Comparison of ENCODE assay signal across 14 cellular contexts in the genomic region with DNA sequence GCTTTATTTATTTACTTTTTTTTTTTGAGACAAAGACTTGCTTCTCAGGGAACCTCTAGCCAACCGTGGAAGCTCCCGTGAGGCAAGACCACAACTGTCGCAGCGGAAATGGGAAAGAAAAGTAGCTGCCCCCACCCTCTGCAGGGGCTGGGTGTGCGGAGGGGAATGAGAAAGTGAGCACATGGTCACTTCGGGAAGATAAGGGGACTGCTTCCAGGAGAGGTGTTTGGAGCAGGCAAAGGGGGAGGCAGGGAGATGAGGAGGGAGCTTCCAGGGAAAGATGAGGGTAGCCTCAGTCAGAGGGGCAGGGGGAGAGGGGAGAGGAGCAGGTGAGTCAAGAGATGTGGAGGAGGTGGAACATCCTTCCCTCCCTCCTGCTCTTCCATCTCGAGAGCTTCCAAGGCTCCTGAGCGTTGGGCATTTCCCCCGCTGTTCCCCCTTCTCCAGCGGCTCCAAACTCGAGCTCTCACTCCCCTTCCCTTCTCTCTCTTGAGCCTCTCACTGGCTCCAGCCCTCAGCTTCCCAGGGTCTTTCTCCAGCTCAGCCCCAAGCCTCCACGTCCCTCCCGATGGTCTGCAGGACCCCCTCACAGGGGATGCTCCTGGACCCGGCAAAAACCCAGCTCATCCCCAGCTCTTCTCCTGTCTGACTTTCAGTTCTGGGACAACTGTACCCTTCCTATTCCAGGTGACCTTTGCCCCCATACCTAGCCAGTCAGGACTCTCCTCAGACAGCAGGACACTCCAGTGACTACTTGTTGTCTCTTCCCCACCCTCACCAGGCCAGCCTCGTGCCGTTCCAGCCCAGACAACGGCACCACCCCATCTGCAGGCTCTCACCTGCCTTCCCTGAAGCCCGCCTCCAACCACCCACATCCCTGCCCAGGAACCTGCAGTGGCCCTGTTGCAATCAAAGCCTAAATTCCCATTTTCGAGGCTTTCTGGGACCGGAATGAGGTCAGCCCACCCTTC. TPM values are rescaled to one million over a fixed set of nuclear protein-coding genes. Genes with fewer than 3 reads are reported as not detected.
A peak's percentile ranks its signal among the peaks of the same experiment; 100 is the strongest.
DNase-seq lines count a peak whose midpoint lies in the region; ATAC-seq, FAIRE-seq and TF ChIP-seq lines count a peak whose summit lies in the region.
"Had no signal": no experiment of that assay in that cellular context is flagged by ENCODE, and none has a peak within 500 bp of the region (broad histone marks: within the 10 kb centered on the region; RNA-seq: fewer than 3 reads in every experiment).

No MANE protein-coding gene starts in this region.

- H3K36me3 ChIP-seq in K562 (ENCODE audit: control insufficient read depth, insufficient read depth, low read length): no peaks in the 10 kb centered on the region
- H3K36me3 ChIP-seq: left lung, SJSA1, tibial artery had no signal

- peaks cover 77 to 96% of the 10 kb centered on the region in 2 donors for H3K4me1 Mint-ChIP-seq in natural killer cell

- H3K27ac ChIP-seq in K562 (ENCODE audit: extremely low read depth, low read depth, low read length): no peak overlapping the region
- H3K27ac ChIP-seq: left lung, SJSA1, tibial artery had no signal

- DNase-seq in COR-L47 (lab: John Stamatoyannopoulos, UW) (peak; percentile 73), HPDE6-E6E7 (ENCODE audit: extremely low spot score) (peak; percentile 61), K562 (ENCODE audit: extremely low read depth in 1 of 4, low spot score in 3 of 4) (no peak), natural killer cell (no peak)
- DNase-seq: cerebellar nuclear complex, tibial artery had no signal

- no peaks in the 10 kb centered on the region for H3K27me3 Mint-ChIP-seq in natural killer cell (ENCODE audit: low read depth in 2 of 2)

- intact Hi-C loops in K562 (cut with micrococcal nuclease): no loop called here
- intact Hi-C loops in natural killer cell (cut with micrococcal nuclease): loop anchor here (5.0 kb wide), 3 partner anchors 52 to 97 kb away; partner anchors contain the start of gene RAC2

- in situ Hi-C loops in K562 (cut with MboI): no loop called here

- POLR2A ChIA-PET in K562 (lab: Yijun Ruan, JAX): interaction anchor here (0.7 to 1.0 kb wide), 2 partner anchors 10 to 16 kb away, joined by 3 to 4 read pairs; no protein-coding TSS in a partner anchor

- no peak overlapping the region for H2AFZ ChIP-seq in K562 (ENCODE audit: low read depth, low read length)

- H3K4me3 ChIP-seq in K562: no peak overlapping the region
- H3K4me3 ChIP-seq: left lung, SJSA1, tibial artery had no signal

- no peaks in the 10 kb centered on the region for H3K79me2 ChIP-seq in K562 (ENCODE audit: control insufficient read depth, insufficient read depth, low read length)

- no peak for TF ChIP-seq EP300 in K562 (IDR thresholded peaks at IDR 0.05; ENCODE audit: low read length)

- no peaks in the 10 kb centered on the region for H3K9me3 ChIP-seq in K562 (replicated peaks; ENCODE audit: control insufficient read depth, insufficient read depth, low read depth, low read length)
- H3K9me3 ChIP-seq: SJSA1, tibial artery had no signal

- no peak for ATAC-seq in K562
- no peak for ATAC-seq in natural killer cell
- no peak for ATAC-seq in GM21723 (IDR thresholded peaks at IDR 0.05; ENCODE audit: unreplicated experiment)
- ATAC-seq in HG02623 (IDR thresholded peaks at IDR 0.05; ENCODE audit: unreplicated experiment): no peak
- ATAC-seq in HG02885 (IDR thresholded peaks at IDR 0.05; ENCODE audit: poor library complexity, unreplicated experiment): no peak
- ATAC-seq: left lung had no signal

- TF ChIP-seq POLR2A in K562 (conservative IDR thresholded peaks at IDR 0.05): no peak

- BruUV-seq in K562 (replicated peaks; lab: Mats Ljungman, UMichigan): no TSS peak

- H3K4me1 ChIP-seq in K562 (replicated peaks in 1 of 2; ENCODE audit: control insufficient read depth in 2 of 2, insufficient read depth in 2 of 2, low read length in 2 of 2): peaks cover 5 to 25% of the 10 kb centered on the region in 2 experiments; a peak in 4 of 5 replicates
- H3K4me1 ChIP-seq: tibial artery had no signal

- H3K4me2 ChIP-seq in K562 (ENCODE audit: insufficient read depth, low read length): no peak overlapping the region

- H3K36me3 Mint-ChIP-seq in natural killer cell: peaks cover 15% of the 10 kb centered on the region

- no peaks in the 10 kb centered on the region for H3K9me1 ChIP-seq in K562 (ENCODE audit: control insufficient read depth, insufficient read depth, low read length)

- CTCF ChIA-PET in K562 (lab: Yijun Ruan, JAX; ENCODE audit: low intra/inter-chr PET ratio): interaction anchor here (1.0 kb wide), 1 partner anchor 9 kb away, joined by 8 read pairs; no protein-coding TSS in a partner anchor

- peak overlapping the region; percentile 99 for H3K4me3 Mint-ChIP-seq in natural killer cell

- peaks cover 0 to 11% of the 10 kb centered on the region in 2 experiments; a peak in 1 of 5 replicates for H3K27me3 ChIP-seq in K562 (ENCODE audit: control insufficient read depth in 2 of 2, insufficient read depth in 2 of 2, low read length in 2 of 2)
- H3K27me3 ChIP-seq: SJSA1 had no signal

- no peak for FAIRE-seq in K562 (lab: Jason Lieb, UNC)

- WGBS in K562 (ENCODE audit: insufficient coverage, low coverage, missing lambda C conversion rate): 13% methylated on average over 14 of the region's 20 CpGs

- peak overlapping the region; percentile 95 to 99 for H3K27ac Mint-ChIP-seq in natural killer cell

- H3K9me3 Mint-ChIP-seq in natural killer cell: peaks cover 1 to 2% of the 10 kb centered on the region in 2 donors

- no peaks in the 10 kb centered on the region; the same call in 1 of the 2 replicates for H4K20me1 ChIP-seq in K562 (replicated peaks; ENCODE audit: control insufficient read depth, insufficient read depth, low read length)

- TF ChIP-seq CTCF in K562 (IDR thresholded peaks at IDR 0.05 in 2 of 3, conservative IDR thresholded peaks at IDR 0.05 in 1 of 3; ENCODE audit: insufficient read depth in 2 of 3, low read depth in 1 of 3, low read length in 3 of 3) (no peak), natural killer cell (IDR thresholded peaks at IDR 0.05) (no peak)

- no peak for TF ChIP-seq RAD21 in K562 (CRISPR knock-in tag; conservative IDR thresholded peaks at IDR 0.05 in 1 of 2, IDR thresholded peaks at IDR 0.05 in 1 of 2)

- H3K9ac ChIP-seq in K562 (ENCODE audit: insufficient read depth in 1 of 2, low read depth in 2 of 2, low read length in 2 of 2): no peak overlapping the region

RNA-seq across cellular contexts. Expression of gene IL2RB, which starts 4.0 kb away (rescaled TPM):
- 0.09 and 0.74 TPM in 2 replicates for total RNA-seq in K562 (2011; cell fraction: chromatin; rRNA removed; ENCODE audit: low replicate concordance)
- 0.33 and 0.39 TPM in 2 replicates for total RNA-seq in K562 (2011; cell fraction: nucleolus; rRNA removed)
- 0.29 and 1.6 TPM in 2 replicates for total RNA-seq in K562 (2011; cell fraction: nucleoplasm; rRNA removed)
- total RNA-seq in K562 (2014; rRNA removed): 0.45 TPM in 1 of 2 replicates, not detected in the other
- total RNA-seq in K562 (2014; rRNA removed; fragmentation: Illumina TruSeq; extraction: Trizol): 0.10 and 0.11 TPM in 2 replicates
- 0.07 and 0.23 TPM in 2 replicates for total RNA-seq in K562 (2015; rRNA removed; fragmentation: Illumina TruSeq; extraction: Trizol)
- 0.75 and 0.78 TPM in 2 replicates for total RNA-seq in K562 (2021)
- polyA plus RNA-seq in K562 (2011; rRNA removed): 0.22 and 0.24 TPM in 2 replicates
- polyA plus RNA-seq in K562 (2011; cell fraction: cytosol; rRNA removed): 0.07 and 0.19 TPM in 2 replicates
- 0.41 TPM in 1 of 2 replicates, not detected in the other for polyA plus RNA-seq in K562 (2011; cell fraction: nucleus; rRNA removed)
- 1.1 and 9.5 TPM in 2 replicates for polyA plus RNA-seq in K562 (2012)
- 0.54 and 0.66 TPM in 2 replicates for polyA plus RNA-seq in K562 (2014; fragmentation: Illumina TruSeq; extraction: Trizol)
- polyA plus RNA-seq in K562 (2014; fragmentation: Nextera tagmentation; extraction: Ambion mirVana): under 1 TPM; 0.03 TPM
- 0.28 and 0.54 TPM in 2 replicates for polyA plus RNA-seq in K562 (2014; rRNA removed)
- polyA minus RNA-seq in K562 (2011; rRNA and poly(A)+ RNA removed): 0.03 and 0.04 TPM in 2 replicates
- polyA minus RNA-seq in K562 (2011; cell fraction: cytosol; rRNA and poly(A)+ RNA removed): not detected in 2 replicates
- polyA minus RNA-seq in K562 (2011; cell fraction: nucleus; rRNA and poly(A)+ RNA removed): 0.13 TPM in 1 of 2 replicates, not detected in the other
- total RNA-seq in natural killer cell: 1,000 to 10,000 TPM in 2 of 3 donors, 100 to 1,000 TPM in 1; 905 to 1,386 (median 1,021) TPM
- total RNA-seq: G401, NCI-H460, SJSA1 had no signal

RNA-seq across cellular contexts. Expression of gene TMPRSS6, which starts 36.2 kb away (rescaled TPM):
- total RNA-seq in K562 (2011; cell fraction: chromatin; rRNA removed; ENCODE audit: low replicate concordance): not detected in 2 replicates
- not detected in 2 replicates for total RNA-seq in K562 (2011; cell fraction: nucleolus; rRNA removed)
- total RNA-seq in K562 (2011; cell fraction: nucleoplasm; rRNA removed): not detected in 2 replicates
- total RNA-seq in K562 (2014; rRNA removed) (not detected in 2 replicates), K562 (2014; rRNA removed; fragmentation: Illumina TruSeq; extraction: Trizol) (not detected in 2 replicates), K562 (2015; rRNA removed; fragmentation: Illumina TruSeq; extraction: Trizol) (not detected in 2 replicates), K562 (2021) (not detected in 2 replicates), natural killer cell (1 to 10 TPM; 1.1 to 4.7 (median 3.4) TPM)
- polyA plus RNA-seq in K562 (2011; rRNA removed) (0.03 TPM in 1 of 2 replicates, not detected in the other), K562 (2014; fragmentation: Illumina TruSeq; extraction: Trizol) (not detected in 2 replicates), K562 (2014; fragmentation: Nextera tagmentation; extraction: Ambion mirVana) (not detected), K562 (2014; rRNA removed) (not detected in 2 replicates)
- polyA plus RNA-seq in K562 (2011; cell fraction: cytosol; rRNA removed): not detected in 2 replicates
- polyA plus RNA-seq in K562 (2011; cell fraction: nucleus; rRNA removed): not detected in 2 replicates
- not detected in 2 replicates for polyA plus RNA-seq in K562 (2012)
- not detected in 2 replicates for polyA minus RNA-seq in K562 (2011; rRNA and poly(A)+ RNA removed)
- polyA minus RNA-seq in K562 (2011; cell fraction: cytosol; rRNA and poly(A)+ RNA removed): not detected in 2 replicates
- polyA minus RNA-seq in K562 (2011; cell fraction: nucleus; rRNA and poly(A)+ RNA removed): not detected in 2 replicates
- total RNA-seq: G401, NCI-H460, posterior vena cava, SJSA1 had no signal

RNA-seq across cellular contexts. Expression of gene C1QTNF6, which starts 42.3 kb away (rescaled TPM):
- 4.0 and 6.2 TPM in 2 replicates for total RNA-seq in K562 (2011; cell fraction: chromatin; rRNA removed; ENCODE audit: low replicate concordance)
- 4.3 and 4.5 TPM in 2 replicates for total RNA-seq in K562 (2011; cell fraction: nucleolus; rRNA removed)
- total RNA-seq in K562 (2011; cell fraction: nucleoplasm; rRNA removed): 4.8 and 5.4 TPM in 2 replicates
- total RNA-seq in K562 (2014; rRNA removed) (0.18 and 0.41 TPM in 2 replicates), K562 (2014; rRNA removed; fragmentation: Illumina TruSeq; extraction: Trizol) (0.54 and 0.55 TPM in 2 replicates), K562 (2015; rRNA removed; fragmentation: Illumina TruSeq; extraction: Trizol) (0.40 and 0.53 TPM in 2 replicates), K562 (2021) (0.75 and 0.81 TPM in 2 replicates), natural killer cell (10 to 100 TPM in 1 of 3 donors, 1 to 10 TPM in 2; 6.0 to 10.3 (median 6.7) TPM)
- polyA plus RNA-seq in K562 (2011; rRNA removed) (0.92 and 1.6 TPM in 2 replicates), K562 (2014; fragmentation: Illumina TruSeq; extraction: Trizol) (0.68 and 1.1 TPM in 2 replicates), K562 (2014; fragmentation: Nextera tagmentation; extraction: Ambion mirVana) (under 1 TPM; 0.20 to 0.21 TPM), K562 (2014; rRNA removed) (0.70 and 0.91 TPM in 2 replicates)
- 0.52 and 0.83 TPM in 2 replicates for polyA plus RNA-seq in K562 (2011; cell fraction: cytosol; rRNA removed)
- 7.9 and 8.6 TPM in 2 replicates for polyA plus RNA-seq in K562 (2011; cell fraction: nucleus; rRNA removed)
- polyA plus RNA-seq in K562 (2012): 0.60 and 4.1 TPM in 2 replicates
- polyA minus RNA-seq in K562 (2011; rRNA and poly(A)+ RNA removed): 1.9 and 2.3 TPM in 2 replicates
- polyA minus RNA-seq in K562 (2011; cell fraction: cytosol; rRNA and poly(A)+ RNA removed): 0.67 and 1.4 TPM in 2 replicates
- 6.1 and 9.6 TPM in 2 replicates for polyA minus RNA-seq in K562 (2011; cell fraction: nucleus; rRNA and poly(A)+ RNA removed)

Comparison
In these comparisons a context has a peak if more than half of its experiments do, and no peak if none do; other contexts are left out.
1. DNase-seq: peak in COR-L47 (single experiment) and HPDE6-E6E7 (single experiment); none in K562 (0 of 4) and natural killer cell (single experiment).
2. RNA of gene IL2RB, which starts 4.0 kb away (total RNA-seq): 905 to 1,386 TPM in natural killer cell; 0.07 to 1.6 TPM in K562; every median in the first group is over 100 times any median in the second.